In the genomic region with DNA sequence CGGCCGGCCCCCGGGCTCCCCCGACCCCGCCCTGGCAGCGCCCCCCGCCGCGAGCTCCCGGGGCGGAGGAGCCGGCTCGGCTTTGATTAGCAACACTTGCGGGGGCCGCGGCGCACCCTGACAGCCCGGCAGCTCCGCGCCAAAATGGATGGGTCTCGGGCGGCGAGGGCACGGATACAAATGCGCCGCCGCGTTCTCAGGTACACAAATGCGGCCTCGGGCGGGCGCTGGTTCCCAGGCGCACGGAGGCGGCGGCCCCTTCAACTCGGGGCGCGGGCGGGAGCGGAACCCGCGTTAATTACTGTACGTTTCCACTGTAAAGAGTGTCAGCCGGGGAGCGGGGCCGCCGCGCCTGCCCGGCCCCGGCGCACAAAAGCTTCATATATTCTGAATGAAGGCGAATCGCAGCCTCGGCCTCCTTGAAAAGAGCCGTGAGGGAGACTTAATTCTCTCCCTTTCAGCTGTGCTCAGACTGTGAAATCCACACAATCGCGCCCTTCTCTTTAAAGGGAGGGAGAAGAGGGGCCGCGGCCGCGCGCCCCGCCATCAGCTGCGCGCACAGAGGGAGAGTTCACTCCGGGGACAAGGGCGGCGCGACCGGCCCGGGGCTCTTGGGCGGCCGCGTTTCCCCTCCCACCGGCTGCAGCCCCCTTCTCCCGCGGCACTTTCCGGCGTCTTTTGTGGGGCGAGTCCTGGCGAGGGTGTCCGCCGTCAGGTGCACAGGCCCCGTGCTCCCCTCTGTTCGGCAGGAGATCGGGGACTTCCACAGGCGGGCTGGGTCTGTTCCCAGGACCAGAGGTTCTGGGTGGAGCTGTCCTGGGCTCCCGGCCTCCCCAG, we compare ENCODE assay signal across 9 cellular contexts. TPM values are rescaled to one million over a fixed set of nuclear protein-coding genes. Genes with fewer than 3 reads are reported as not detected.
DNase-seq lines count a peak whose midpoint lies in the region; ATAC-seq, FAIRE-seq and TF ChIP-seq lines count a peak whose summit lies in the region.
"Had no signal": no experiment of that assay in that cellular context is flagged by ENCODE, and none has a peak within 500 bp of the region (broad histone marks: within the 10 kb centered on the region; RNA-seq: fewer than 3 reads in every experiment).

No MANE protein-coding gene starts in this region.

- no peaks in the 10 kb centered on the region for H3K9me3 Mint-ChIP-seq in CD8-positive, alpha-beta T cell

- no peaks in the 10 kb centered on the region for H3K4me1 Mint-ChIP-seq in CD8-positive, alpha-beta T cell (ENCODE audit: low read depth)

- no peak overlapping the region for H3K4me3 ChIP-seq in CD8-positive, alpha-beta T cell (ENCODE audit: low read depth, low read length)

- CTCF ChIA-PET in RWPE1 (lab: Yijun Ruan, JAX), result interaction anchor here (0.5 to 1.4 kb wide), 8 partner anchors 9 to 333 kb away, joined by 3 to 5 read pairs (median 4); no protein-coding TSS in a partner anchor
- CTCF ChIA-PET in CD8-positive, alpha-beta T cell (lab: Charles Lee), result no interaction called here

- H3K27ac ChIP-seq in RWPE1 (no peak overlapping the region), foreskin keratinocyte (no peak overlapping the region)
- no peak overlapping the region for H3K27ac ChIP-seq in CD8-positive, alpha-beta T cell (ENCODE audit: low read depth, low read length)

- FAIRE-seq in H54 (lab: Jason Lieb, UNC), result no peak

- no peaks in the 10 kb centered on the region for H3K36me3 ChIP-seq in CD8-positive, alpha-beta T cell (ENCODE audit: insufficient read depth, low read length)

- no peak for TF ChIP-seq CTCF in RWPE1 (conservative IDR thresholded peaks at IDR 0.05; ENCODE audit: low read depth)
- no peak for TF ChIP-seq CTCF in foreskin keratinocyte (conservative IDR thresholded peaks at IDR 0.05)
- no peak for TF ChIP-seq CTCF in CD8-positive, alpha-beta T cell (IDR thresholded peaks at IDR 0.05)

- H3K36me3 Mint-ChIP-seq in CD8-positive, alpha-beta T cell, result no peaks in the 10 kb centered on the region

- no peak overlapping the region for H3K4me3 Mint-ChIP-seq in CD8-positive, alpha-beta T cell

- H3K27me3 Mint-ChIP-seq in CD8-positive, alpha-beta T cell (ENCODE audit: low read depth), result peaks cover 62% of the 10 kb centered on the region

- no peaks in the 10 kb centered on the region for H3K4me1 ChIP-seq in foreskin keratinocyte
- H3K4me1 ChIP-seq in CD8-positive, alpha-beta T cell (ENCODE audit: insufficient read depth, low read length), result no peaks in the 10 kb centered on the region

- peaks cover 32% of the 10 kb centered on the region for H3K27me3 ChIP-seq in foreskin keratinocyte
- H3K27me3 ChIP-seq in CD8-positive, alpha-beta T cell (ENCODE audit: insufficient read depth, low read length), result peaks cover 4% of the 10 kb centered on the region

- ATAC-seq in foreskin keratinocyte (peak; percentile 58), HG02763 (IDR thresholded peaks at IDR 0.05; ENCODE audit: unreplicated experiment) (no peak)
- no peak for ATAC-seq in CD8-positive, alpha-beta T cell

- H3K27ac Mint-ChIP-seq in CD8-positive, alpha-beta T cell, result no peak overlapping the region

- DNase-seq in H54 (ENCODE audit: insufficient read length, low spot score) (peak; percentile 30), RWPE1 (ENCODE audit: low spot score) (peak; percentile 30), foreskin keratinocyte (no peak), retina (peak; percentile 90), SHP77 treated with DMSO at 0.1 percent for 48 hours (lab: John Stamatoyannopoulos, UW) (no peak)
- DNase-seq in activated T-cell treated with anti-CD3 and anti-CD28 coated beads, Interleukin-2, amount 50 U/mL, for 48 hours, result no peak
- no peak for DNase-seq in CD8-positive, alpha-beta T cell
- DNase-seq: amniotic stem cell had no signal

- POLR2A ChIA-PET in RWPE1 (lab: Yijun Ruan, JAX; ENCODE audit: low non-redundant PET), result interaction anchor here (0.6 to 0.7 kb wide), 2 partner anchors 905 to 1180 kb away, joined by 3 to 4 read pairs; no protein-coding TSS in a partner anchor
- POLR2A ChIA-PET in CD8-positive, alpha-beta T cell (lab: Charles Lee), result no interaction called here

- intact Hi-C loops in CD8-positive, alpha-beta T cell (cut with DNase I, micrococcal nuclease), result no loop called here

- TF ChIP-seq POLR2A in H54 (IDR thresholded peaks at IDR 0.05; ENCODE audit: low read depth, low read length), result peak; percentile 13; the same call in 1 of the 2 replicates

- no peaks in the 10 kb centered on the region for H3K9me3 ChIP-seq in CD8-positive, alpha-beta T cell (ENCODE audit: low read length)

RNA-seq across cellular contexts. Expression of a gene that starts 27.0 kb away (rescaled TPM):
- 2.8 and 4.0 TPM in 2 replicates for total RNA-seq in foreskin keratinocyte
- polyA plus RNA-seq in foreskin keratinocyte, result 3.8 and 3.9 TPM in 2 replicates
- total RNA-seq in CD8-positive, alpha-beta T cell, result not detected

Comparison
In these comparisons a context has a peak if more than half of its experiments do, and no peak if none do; other contexts are left out.
1. DNase-seq: peak in H54 (single experiment), RWPE1 (single experiment) and retina (single experiment); none in foreskin keratinocyte (0 of 2), activated T-cell treated with anti-CD3 and anti-CD28 coated beads, Interleukin-2, amount 50 U/mL, for 48 hours (0 of 2), SHP77 treated with DMSO at 0.1 percent for 48 hours (single experiment) and CD8-positive, alpha-beta T cell (0 of 7).